ENCODE assay signal across 8 cellular contexts in the genomic region with DNA sequence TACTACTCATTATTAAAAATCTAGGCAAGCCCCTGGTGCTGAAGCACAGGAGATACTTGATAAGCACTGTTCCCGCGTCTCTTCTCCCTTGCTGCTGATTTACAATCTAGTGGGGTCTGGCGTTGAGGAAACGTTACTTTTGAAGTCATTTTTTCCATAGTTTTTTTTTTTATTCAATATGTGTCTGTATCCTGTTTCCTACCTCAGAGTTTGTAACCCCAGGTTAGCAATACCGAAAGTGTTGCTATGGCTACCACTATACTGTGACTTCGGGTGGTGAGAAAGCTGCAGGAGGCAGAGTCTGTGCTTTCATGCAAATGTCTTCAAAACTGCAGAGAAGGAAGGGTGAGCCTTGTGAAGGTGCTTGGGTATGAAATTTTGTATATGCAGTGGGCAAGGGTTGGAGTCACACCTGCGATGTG.
DNase-seq lines count a peak whose midpoint lies in the region; ATAC-seq, FAIRE-seq and TF ChIP-seq lines count a peak whose summit lies in the region.

No MANE protein-coding gene starts in this region.

- intact Hi-C loops in lower leg skin (cut with DNase I; ENCODE audit: low total_unique reads) = no loop called here
- intact Hi-C loops in testis (cut with DNase I; ENCODE audit: low total_unique reads) = no loop called here

- H3K27ac Mint-ChIP-seq in activated CD4-positive, alpha-beta memory T cell treated with anti-CD3 and anti-CD28 coated beads, Interleukin-2, amount 10 ng/mL, durations not matched to agents 7 days and 5 days = peak overlapping the region; percentile 54

- H3K27me3 ChIP-seq in testis = no peaks in the 10 kb centered on the region

- H3K4me3 Mint-ChIP-seq in activated CD4-positive, alpha-beta memory T cell treated with anti-CD3 and anti-CD28 coated beads, Interleukin-2, amount 10 ng/mL, durations not matched to agents 7 days and 5 days = peak overlapping the region; percentile 5

- WGBS in lower leg skin, 2 donors = 37 to 44% methylated on average over 7 of the region's 7 CpGs
- 73 to 78% methylated on average over 7 of the region's 7 CpGs for WGBS in testis, 2 donors

- H3K27ac ChIP-seq in testis = no peak overlapping the region

- no peaks in the 10 kb centered on the region for H3K4me1 ChIP-seq in testis

- H3K4me1 Mint-ChIP-seq in activated CD4-positive, alpha-beta memory T cell treated with anti-CD3 and anti-CD28 coated beads, Interleukin-2, amount 10 ng/mL, durations not matched to agents 7 days and 5 days = peaks cover 36% of the 10 kb centered on the region

- TF ChIP-seq POLR2A in GM12892 (IDR thresholded peaks at IDR 0.05; ENCODE audit: low read depth, low read length) (no peak), lower leg skin (IDR thresholded peaks at IDR 0.05) (no peak), testis (IDR thresholded peaks at IDR 0.05) (no peak)

- H3K36me3 ChIP-seq in testis (ENCODE audit: low read depth, missing control alignments) = no peaks in the 10 kb centered on the region

- DNase-seq in GM12892 (ENCODE audit: insufficient read length) (peak; percentile 30), NCI-H1930 (lab: John Stamatoyannopoulos, UW) (no peak), lower leg skin (ENCODE audit: low spot score in 2 of 2) (no peak), testis (no peak), OCI-M2 (lab: John Stamatoyannopoulos, UW; ENCODE audit: unreplicated experiment) (no peak)
- DNase-seq in activated CD4-positive, alpha-beta memory T cell treated with anti-CD3 and anti-CD28 coated beads, Interleukin-2, amount 10 ng/mL, durations not matched to agents 7 days and 5 days = peak; percentile 57

- CTCF ChIA-PET in activated CD4-positive, alpha-beta memory T cell treated with anti-CD3 and anti-CD28 coated beads, Interleukin-2, amount 10 ng/mL, durations not matched to agents 7 days and 5 days (lab: Charles Lee) = no interaction called here

- TF ChIP-seq CTCF in lower leg skin (IDR thresholded peaks at IDR 0.05) (no peak), testis (IDR thresholded peaks at IDR 0.05) (no peak)

- no peaks in the 10 kb centered on the region for H3K9me3 ChIP-seq in testis

- POLR2A ChIA-PET in activated CD4-positive, alpha-beta memory T cell treated with anti-CD3 and anti-CD28 coated beads, Interleukin-2, amount 10 ng/mL, durations not matched to agents 7 days and 5 days (lab: Charles Lee) = no interaction called here

- H3K36me3 Mint-ChIP-seq in activated CD4-positive, alpha-beta memory T cell treated with anti-CD3 and anti-CD28 coated beads, Interleukin-2, amount 10 ng/mL, durations not matched to agents 7 days and 5 days (ENCODE audit: low read depth) = no peaks in the 10 kb centered on the region

- no peaks in the 10 kb centered on the region for H3K9me3 Mint-ChIP-seq in activated CD4-positive, alpha-beta memory T cell treated with anti-CD3 and anti-CD28 coated beads, Interleukin-2, amount 10 ng/mL, durations not matched to agents 7 days and 5 days

- peak; percentile 96 for FAIRE-seq in GM12892 (lab: Jason Lieb, UNC)

- ATAC-seq in GM19328 (IDR thresholded peaks at IDR 0.05; ENCODE audit: unreplicated experiment) = peak; percentile 98
- peak; percentile 99 for ATAC-seq in HG03025 (IDR thresholded peaks at IDR 0.05; ENCODE audit: low FRiP score, unreplicated experiment)

- peaks cover 2% of the 10 kb centered on the region for H3K27me3 Mint-ChIP-seq in activated CD4-positive, alpha-beta memory T cell treated with anti-CD3 and anti-CD28 coated beads, Interleukin-2, amount 10 ng/mL, durations not matched to agents 7 days and 5 days

- H3K4me3 ChIP-seq in lower leg skin (ENCODE audit: low read depth, poor library complexity, severe bottlenecking) (no peak overlapping the region), testis (no peak overlapping the region)

Comparison
In these comparisons a context has a peak if more than half of its experiments do, and no peak if none do; other contexts are left out.
1. DNase-seq: peak in GM12892 (single experiment) and activated CD4-positive, alpha-beta memory T cell treated with anti-CD3 and anti-CD28 coated beads, Interleukin-2, amount 10 ng/mL, durations not matched to agents 7 days and 5 days (single experiment); none in NCI-H1930 (0 of 2), lower leg skin (0 of 2), testis (single experiment) and OCI-M2 (single experiment).